10 cellular contexts compared by ENCODE assay signal in the genomic region with DNA sequence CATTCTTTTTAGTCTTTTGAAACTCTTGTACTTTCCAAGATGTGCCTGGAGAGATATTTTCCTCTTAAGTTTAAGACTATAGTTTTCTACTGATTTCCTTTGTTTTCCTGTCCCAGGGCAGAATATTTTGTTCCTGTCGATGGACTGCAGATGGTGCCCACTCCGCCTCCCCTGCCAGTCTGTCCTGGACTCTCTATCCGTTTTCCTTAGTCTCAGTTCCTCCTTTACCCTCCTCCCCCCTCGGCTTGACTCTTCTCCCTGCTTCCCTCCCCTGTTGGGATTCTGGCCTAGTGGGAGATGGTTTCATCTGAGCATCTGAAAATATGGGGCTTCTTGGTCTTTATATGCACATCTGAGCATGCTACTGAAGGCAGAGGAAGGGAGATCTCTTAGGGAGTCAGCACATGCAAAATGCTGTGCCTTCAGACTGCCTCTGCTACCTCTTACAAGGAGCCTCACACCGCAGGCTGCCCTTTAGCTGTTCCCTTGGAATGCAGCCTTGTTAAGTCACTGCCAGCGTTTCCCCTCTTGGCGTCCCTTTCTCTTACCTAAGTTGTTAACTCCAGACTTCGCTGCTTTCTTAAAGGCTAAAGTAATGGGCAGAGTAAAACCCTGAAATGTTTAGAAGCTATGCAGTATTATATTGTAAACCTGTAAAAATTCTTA. TPM values are rescaled to one million over a fixed set of nuclear protein-coding genes. Genes with fewer than 3 reads are reported as not detected.
DNase-seq lines count a peak whose midpoint lies in the region; TF ChIP-seq lines count a peak whose summit lies in the region.
"Had no signal": no experiment of that assay in that cellular context is flagged by ENCODE, and none has a peak within 500 bp of the region (broad histone marks: within the 10 kb centered on the region; RNA-seq: fewer than 3 reads in every experiment).

No MANE protein-coding gene starts in this region.

- H3K79me2 ChIP-seq in SK-N-SH (ENCODE audit: insufficient read depth) = no peaks in the 10 kb centered on the region

- H3K36me3 Mint-ChIP-seq in CD4-positive, alpha-beta memory T cell = peaks cover 4 to 21% of the 10 kb centered on the region in 2 donors

- no peak overlapping the region for H2AFZ ChIP-seq in SK-N-SH (ENCODE audit: low read depth)

- intact Hi-C loops in CD4-positive, alpha-beta memory T cell (cut with micrococcal nuclease) = no loop called here
- intact Hi-C loops in prostate gland (cut with DNase I) = loop anchor here (10.0 kb wide), 5 partner anchors 117 to 357 kb away; partner anchors contain the start of gene CEP192

- H3K27ac Mint-ChIP-seq in CD4-positive, alpha-beta memory T cell = peak overlapping the region; percentile 27 to 96 (median 89)

- no peak for TF ChIP-seq EP300 in SK-N-SH (IDR thresholded peaks at IDR 0.05; ENCODE audit: borderline replicate concordance in 1 of 2, low read depth in 1 of 2, low read length in 1 of 2)

- peak overlapping the region; percentile 2; the same call in 1 of the 2 replicates for H3K4me2 ChIP-seq in SK-N-SH

- TF ChIP-seq CTCF in SK-N-SH (IDR thresholded peaks at IDR 0.05) (no peak), fibroblast of mammary gland (conservative IDR thresholded peaks at IDR 0.05; ENCODE audit: control insufficient read depth, insufficient read depth, low read depth, low read length) (no peak), prostate gland (IDR thresholded peaks at IDR 0.05) (no peak)

- TF ChIP-seq POLR2A in prostate gland (IDR thresholded peaks at IDR 0.05) (no peak), erythroblast (IDR thresholded peaks at IDR 0.05; ENCODE audit: low read length) (no peak)

- DNase-seq in CD4-positive, alpha-beta memory T cell = no peak
- DNase-seq in SK-N-SH (no peak), fibroblast of mammary gland (ENCODE audit: low read depth) (peak; percentile 8), prostate gland (ENCODE audit: low spot score) (peak; percentile 55), SIG-M5 treated with dmso at 0.1 percent for 504 hours (lab: John Stamatoyannopoulos, UW; ENCODE audit: unreplicated experiment) (no peak), mucosa of gallbladder (ENCODE audit: low spot score) (no peak), erythroblast (lab: John Stamatoyannopoulos, UW) (no peak), NCI-H510A treated with DMSO at 0.1 percent for 48 hours (lab: John Stamatoyannopoulos, UW) (no peak)
- DNase-seq: Peyer's patch had no signal

- POLR2A ChIA-PET in CD4-positive, alpha-beta memory T cell (lab: Charles Lee; ENCODE audit: partially characterized antibody) = interaction anchor here (1.9 to 2.1 kb wide), 2 partner anchors 8 to 11 kb away, joined by 6 read pairs; no protein-coding TSS in a partner anchor
- POLR2A ChIA-PET in SK-N-SH (lab: Yijun Ruan, JAX) = no interaction called here

- no peaks in the 10 kb centered on the region for H3K9me2 ChIP-seq in SK-N-SH

- H3K9ac ChIP-seq in SK-N-SH = no peak overlapping the region

- H3K9me3 ChIP-seq in CD4-positive, alpha-beta memory T cell (ENCODE audit: control insufficient read depth in 1 of 2, low read length in 2 of 2) = no peaks in the 10 kb centered on the region
- H3K9me3 ChIP-seq in SK-N-SH (no peaks in the 10 kb centered on the region), prostate gland (no peaks in the 10 kb centered on the region)
- H3K9me3 ChIP-seq: Peyer's patch had no signal

- CTCF ChIA-PET in CD4-positive, alpha-beta memory T cell (lab: Charles Lee; ENCODE audit: partially characterized antibody) = interaction anchor here (1.3 kb wide), 1 partner anchor 10 kb away, joined by 4 read pairs; no protein-coding TSS in a partner anchor
- CTCF ChIA-PET in SK-N-SH (lab: Yijun Ruan, JAX) = no interaction called here

- H3K27me3 ChIP-seq in CD4-positive, alpha-beta memory T cell (ENCODE audit: insufficient read depth, low read length) = no peaks in the 10 kb centered on the region
- H3K27me3 ChIP-seq in SK-N-SH (ENCODE audit: insufficient read depth) (no peaks in the 10 kb centered on the region), prostate gland (replicated peaks; ENCODE audit: insufficient read depth) (no peaks in the 10 kb centered on the region)
- H3K27me3 ChIP-seq: Peyer's patch had no signal

- H3K4me3 ChIP-seq in CD4-positive, alpha-beta memory T cell (ENCODE audit: low read length in 2 of 2) = no peak overlapping the region
- H3K4me3 ChIP-seq in SK-N-SH (ENCODE audit: low read depth in 2 of 2, low read length in 1 of 2) (no peak overlapping the region), fibroblast of mammary gland (ENCODE audit: control insufficient read depth, low read depth, low read length) (no peak overlapping the region), prostate gland (no peak overlapping the region)
- H3K4me3 ChIP-seq: K562, Peyer's patch had no signal

- peak overlapping the region; percentile 22 to 85 (median 60) for H3K4me3 Mint-ChIP-seq in CD4-positive, alpha-beta memory T cell

- H3F3A ChIP-seq in SK-N-SH (replicated peaks; ENCODE audit: insufficient read depth) = no peaks in the 10 kb centered on the region

- peaks cover 56% of the 10 kb centered on the region for H3K4me1 ChIP-seq in CD4-positive, alpha-beta memory T cell (ENCODE audit: insufficient read depth, low read length)
- H3K4me1 ChIP-seq in SK-N-SH (ENCODE audit: control insufficient read depth in 1 of 2, insufficient read depth in 2 of 2, low read depth in 1 of 2, low read length in 1 of 2) = peaks cover 8 to 66% of the 10 kb centered on the region in 2 experiments; a peak in 2 of 4 replicates
- peaks cover 23% of the 10 kb centered on the region for H3K4me1 ChIP-seq in prostate gland (replicated peaks)

- H4K20me1 ChIP-seq in SK-N-SH (ENCODE audit: insufficient read depth) = no peaks in the 10 kb centered on the region

- peaks cover 33 to 66% (median 58%) of the 10 kb centered on the region in 4 donors for H3K4me1 Mint-ChIP-seq in CD4-positive, alpha-beta memory T cell

- H3K27me3 Mint-ChIP-seq in CD4-positive, alpha-beta memory T cell = peaks cover 0 to 5% of the 10 kb centered on the region in 2 donors

- H3K36me3 ChIP-seq in CD4-positive, alpha-beta memory T cell (ENCODE audit: insufficient read depth, low read length) = no peaks in the 10 kb centered on the region
- H3K36me3 ChIP-seq in SK-N-SH (replicated peaks in 1 of 2; ENCODE audit: control insufficient read depth in 1 of 2, insufficient read depth in 2 of 2, low read length in 1 of 2) (no peaks in the 10 kb centered on the region), prostate gland (no peaks in the 10 kb centered on the region)
- H3K36me3 ChIP-seq: Peyer's patch had no signal

- 58% methylated on average over 8 of the region's 8 CpGs for WGBS in SK-N-SH (ENCODE audit: low lambda C conversion rate)
- WGBS in prostate gland = 14% methylated on average over 8 of the region's 8 CpGs

- no peak overlapping the region for H3K27ac ChIP-seq in CD4-positive, alpha-beta memory T cell (ENCODE audit: low read depth, low read length)
- H3K27ac ChIP-seq in SK-N-SH (ENCODE audit: low read depth in 2 of 2, low read length in 1 of 2) (peak overlapping the region in 1 of 2 experiments; percentile 41; a peak in 1 of 4 replicates), prostate gland (peak overlapping the region; percentile 40 to 51)

- H3K9me3 Mint-ChIP-seq in CD4-positive, alpha-beta memory T cell = peaks cover 0 to 10% (median 3%) of the 10 kb centered on the region in 8 donors

- no peak for TF ChIP-seq RAD21 in SK-N-SH (IDR thresholded peaks at IDR 0.05; ENCODE audit: low read length)

TF ChIP-seq in SK-N-SH, 30 proteins besides CTCF, POLR2A, EP300 and RAD21 (continues in another document):
- TF ChIP-seq RXRA (IDR thresholded peaks at IDR 0.05; ENCODE audit: borderline replicate concordance, low read depth) = no peak
- no peak for TF ChIP-seq GABPA (IDR thresholded peaks at IDR 0.05; ENCODE audit: low read depth)
- TF ChIP-seq TCF12 (IDR thresholded peaks at IDR 0.05) = no peak
- TF ChIP-seq JUND (IDR thresholded peaks at IDR 0.05) = no peak
- no peak for TF ChIP-seq EZH2phosphoT487 (IDR thresholded peaks at IDR 0.05; ENCODE audit: borderline replicate concordance, low read depth)
- no peak for TF ChIP-seq CHD2 (IDR thresholded peaks at IDR 0.05; ENCODE audit: low read length, partially characterized antibody)
- TF ChIP-seq SMC3 (IDR thresholded peaks at IDR 0.05; ENCODE audit: low read depth, low read length) = no peak
- TF ChIP-seq, protein P1, sequence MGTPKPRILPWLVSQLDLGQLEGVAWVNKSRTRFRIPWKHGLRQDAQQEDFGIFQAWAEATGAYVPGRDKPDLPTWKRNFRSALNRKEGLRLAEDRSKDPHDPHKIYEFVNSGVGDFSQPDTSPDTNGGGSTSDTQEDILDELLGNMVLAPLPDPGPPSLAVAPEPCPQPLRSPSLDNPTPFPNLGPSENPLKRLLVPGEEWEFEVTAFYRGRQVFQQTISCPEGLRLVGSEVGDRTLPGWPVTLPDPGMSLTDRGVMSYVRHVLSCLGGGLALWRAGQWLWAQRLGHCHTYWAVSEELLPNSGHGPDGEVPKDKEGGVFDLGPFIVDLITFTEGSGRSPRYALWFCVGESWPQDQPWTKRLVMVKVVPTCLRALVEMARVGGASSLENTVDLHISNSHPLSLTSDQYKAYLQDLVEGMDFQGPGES (IDR thresholded peaks at IDR 0.05; ENCODE audit: low read depth, low read length) = no peak
- TF ChIP-seq MAX (IDR thresholded peaks at IDR 0.05; ENCODE audit: low read depth) = no peak
- no peak for TF ChIP-seq SIN3A (IDR thresholded peaks at IDR 0.05; ENCODE audit: borderline replicate concordance, low read depth, low read length)
- TF ChIP-seq RCOR1 (IDR thresholded peaks at IDR 0.05; ENCODE audit: low read length) = no peak
- TF ChIP-seq PBX3 (IDR thresholded peaks at IDR 0.05) = no peak
- TF ChIP-seq POLR2AphosphoS5 (IDR thresholded peaks at IDR 0.05; ENCODE audit: low read depth, low read length) = no peak

RNA-seq across cellular contexts. Expression of gene LDLRAD4, which starts 49.6 kb away (rescaled TPM):
- total RNA-seq in CD4-positive, alpha-beta memory T cell = 10 to 100 TPM; 51.9 to 63.0 TPM
- polyA plus RNA-seq in CD4-positive, alpha-beta memory T cell = 10 to 100 TPM; 17.4 to 21.2 TPM
- 0.16 and 0.32 TPM in 2 replicates for polyA plus RNA-seq in SK-N-SH (2012; rRNA removed)
- 0.15 and 0.20 TPM in 2 replicates for polyA plus RNA-seq in SK-N-SH (2012; cell fraction: cytosol; rRNA removed)
- 0.35 and 0.91 TPM in 2 replicates for polyA plus RNA-seq in SK-N-SH (2012; cell fraction: nucleus; rRNA removed)
- 100 to 1,000 TPM in 1 of 2 donors, 10 to 100 TPM in 1; 59.9 to 107 TPM for total RNA-seq in prostate gland
- 51.0 TPM for total RNA-seq in mucosa of gallbladder
- total RNA-seq: K562 had no signal

Comparison
In these comparisons a context has a peak if more than half of its experiments do, and no peak if none do; other contexts are left out.
1. DNase-seq: peak in fibroblast of mammary gland (single experiment) and prostate gland (single experiment); none in CD4-positive, alpha-beta memory T cell (0 of 5), SK-N-SH (single experiment), SIG-M5 treated with dmso at 0.1 percent for 504 hours (single experiment), mucosa of gallbladder (single experiment), erythroblast (0 of 2) and NCI-H510A treated with DMSO at 0.1 percent for 48 hours (single experiment).